In the genomic region with DNA sequence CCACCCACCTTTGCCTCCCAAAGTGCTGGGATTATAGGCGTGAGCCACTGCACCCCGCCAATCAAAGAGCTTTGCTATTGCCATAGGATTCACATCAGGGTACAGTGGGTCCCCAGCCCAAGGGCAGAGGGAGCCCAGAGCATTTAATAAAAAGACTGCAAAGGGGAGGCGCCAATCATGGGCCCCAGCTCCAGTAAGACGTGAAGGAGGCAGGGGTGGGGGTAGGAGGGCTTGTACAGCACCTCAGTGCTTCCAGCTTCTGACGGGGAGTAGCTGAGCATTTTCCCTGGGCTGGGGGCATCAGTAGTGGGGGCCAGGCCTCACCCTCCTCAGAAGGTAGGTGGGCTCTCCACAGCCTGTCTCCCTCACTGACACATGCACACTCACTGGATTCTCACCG, we compare ENCODE assay signal across 13 cellular contexts. TPM values are rescaled to one million over a fixed set of nuclear protein-coding genes. Genes with fewer than 3 reads are reported as not detected.
DNase-seq lines count a peak whose midpoint lies in the region; ATAC-seq, FAIRE-seq and TF ChIP-seq lines count a peak whose summit lies in the region.
"Had no signal": no experiment of that assay in that cellular context is flagged by ENCODE, and none has a peak within 500 bp of the region (broad histone marks: within the 10 kb centered on the region; RNA-seq: fewer than 3 reads in every experiment).

No MANE protein-coding gene starts in this region.

- peak overlapping the region; percentile 83 for H3K9ac ChIP-seq in Loucy (ENCODE audit: low read depth, low read length, poor library complexity, severe bottlenecking)

- no peak for FAIRE-seq in urothelium cell line (lab: Jason Lieb, UNC)

- peak overlapping the region; percentile 85 for H3K4me3 ChIP-seq in Loucy (ENCODE audit: low read length, poor library complexity, severe bottlenecking)
- H3K4me3 ChIP-seq in psoas muscle, result peak overlapping the region; percentile 83
- no peak overlapping the region for H3K4me3 ChIP-seq in coronary artery

- intact Hi-C loops in psoas muscle (cut with DNase I), result no loop called here

- no peak for ATAC-seq in activated CD8-positive, alpha-beta memory T cell treated with anti-CD3 and anti-CD28 coated beads, Interleukin-2, amount 10 ng/mL, durations not matched to agents 7 days and 5 days
- ATAC-seq in psoas muscle, result no peak
- no peak for ATAC-seq in GM18502 (IDR thresholded peaks at IDR 0.05; ENCODE audit: poor library complexity, unreplicated experiment)

- no peak for TF ChIP-seq CTCF in Loucy (conservative IDR thresholded peaks at IDR 0.05; ENCODE audit: low read length)
- no peak for TF ChIP-seq CTCF in brain (conservative IDR thresholded peaks at IDR 0.05)
- no peak for TF ChIP-seq CTCF in psoas muscle (IDR thresholded peaks at IDR 0.05)
- no peak for TF ChIP-seq CTCF in coronary artery (IDR thresholded peaks at IDR 0.05)

- peaks cover 11% of the 10 kb centered on the region for H3K36me3 Mint-ChIP-seq in activated CD8-positive, alpha-beta memory T cell treated with anti-CD3 and anti-CD28 coated beads, Interleukin-2, amount 10 ng/mL, durations not matched to agents 7 days and 5 days
- H3K36me3 Mint-ChIP-seq in brain, result no peaks in the 10 kb centered on the region

- no peaks in the 10 kb centered on the region for H3K36me3 ChIP-seq in Loucy (ENCODE audit: insufficient read depth, low read length)
- H3K36me3 ChIP-seq in psoas muscle (ENCODE audit: insufficient read depth in 1 of 2, low read depth in 1 of 2), result no peaks in the 10 kb centered on the region
- H3K36me3 ChIP-seq: colonic mucosa, uterus, WERI-Rb-1 had no signal

- H3K4me1 Mint-ChIP-seq in activated CD8-positive, alpha-beta memory T cell treated with anti-CD3 and anti-CD28 coated beads, Interleukin-2, amount 10 ng/mL, durations not matched to agents 7 days and 5 days, result peaks cover 66% of the 10 kb centered on the region
- peaks cover 27% of the 10 kb centered on the region for H3K4me1 Mint-ChIP-seq in brain

- H3K4me1 ChIP-seq in Loucy (ENCODE audit: insufficient read depth, low read length, poor library complexity, severe bottlenecking) (peaks cover 58% of the 10 kb centered on the region), psoas muscle (peaks cover 6% of the 10 kb centered on the region)

- DNase-seq in activated CD8-positive, alpha-beta memory T cell treated with anti-CD3 and anti-CD28 coated beads, Interleukin-2, amount 10 ng/mL, durations not matched to agents 7 days and 5 days, result no peak
- DNase-seq in activated CD8-positive, alpha-beta memory T cell treated with anti-CD3 and anti-CD28 coated beads, Interleukin-2, amount 50 U/mL, for 48 hours, result no peak
- DNase-seq in psoas muscle, result no peak
- no peak for DNase-seq in coronary artery (ENCODE audit: low spot score)
- DNase-seq in urothelium cell line (ENCODE audit: low spot score), result no peak
- DNase-seq: ACHN, colonic mucosa, NCI-H345, WERI-Rb-1 had no signal

- H3F3A ChIP-seq in Loucy (ENCODE audit: low read depth), result peaks cover 15% of the 10 kb centered on the region

- H3K79me2 ChIP-seq in Loucy (ENCODE audit: insufficient read depth, low read length), result peaks cover 63% of the 10 kb centered on the region

- H3K27me3 Mint-ChIP-seq in activated CD8-positive, alpha-beta memory T cell treated with anti-CD3 and anti-CD28 coated beads, Interleukin-2, amount 10 ng/mL, durations not matched to agents 7 days and 5 days, result no peaks in the 10 kb centered on the region
- peaks cover 21% of the 10 kb centered on the region for H3K27me3 Mint-ChIP-seq in brain

- WGBS in psoas muscle, 3 donors, result 87 to 92% (median 87%) methylated on average over 6 of the region's 6 CpGs

- H3K4me2 ChIP-seq in Loucy (ENCODE audit: low read depth, low read length, poor library complexity, severe bottlenecking), result peak overlapping the region; percentile 83

- H3K27ac Mint-ChIP-seq in activated CD8-positive, alpha-beta memory T cell treated with anti-CD3 and anti-CD28 coated beads, Interleukin-2, amount 10 ng/mL, durations not matched to agents 7 days and 5 days, result peak overlapping the region; percentile 80
- H3K27ac Mint-ChIP-seq in brain, result no peak overlapping the region

- H3K27ac ChIP-seq in psoas muscle (no peak overlapping the region), coronary artery (no peak overlapping the region)
- H3K27ac ChIP-seq: colonic mucosa, WERI-Rb-1 had no signal

- CTCF ChIA-PET in activated CD8-positive, alpha-beta memory T cell treated with anti-CD3 and anti-CD28 coated beads, Interleukin-2, amount 10 ng/mL, durations not matched to agents 7 days and 5 days (lab: Charles Lee), result interaction anchor here (1.0 to 15.9 kb wide), 6 partner anchors 11 to 235 kb away, joined by 3 to 186 read pairs (median 4); partner anchors contain the start of gene YWHAB

- peak overlapping the region; percentile 84 for H3K4me3 Mint-ChIP-seq in activated CD8-positive, alpha-beta memory T cell treated with anti-CD3 and anti-CD28 coated beads, Interleukin-2, amount 10 ng/mL, durations not matched to agents 7 days and 5 days
- H3K4me3 Mint-ChIP-seq in brain, result peak overlapping the region in 4 of 5 experiments; percentile 60 to 75 (median 65)

- no peaks in the 10 kb centered on the region for H3K9me2 ChIP-seq in Loucy (replicated peaks; ENCODE audit: low read depth, low read length)

- H3K9me3 ChIP-seq in Loucy (ENCODE audit: insufficient read depth, low read depth, low read length) (no peaks in the 10 kb centered on the region), psoas muscle (no peaks in the 10 kb centered on the region)
- H3K9me3 ChIP-seq: colonic mucosa, uterus had no signal

- H3K9me3 Mint-ChIP-seq in activated CD8-positive, alpha-beta memory T cell treated with anti-CD3 and anti-CD28 coated beads, Interleukin-2, amount 10 ng/mL, durations not matched to agents 7 days and 5 days (ENCODE audit: low read depth), result no peaks in the 10 kb centered on the region
- H3K9me3 Mint-ChIP-seq in brain, result peaks cover 0 to 5% (median 3%) of the 10 kb centered on the region in 5 experiments

- H3K27me3 ChIP-seq in Loucy (ENCODE audit: insufficient read depth, low read length, poor library complexity, severe bottlenecking), result no peaks in the 10 kb centered on the region
- no peaks in the 10 kb centered on the region for H3K27me3 ChIP-seq in psoas muscle (ENCODE audit: insufficient read depth in 3 of 3, low read length in 2 of 3)
- H3K27me3 ChIP-seq: colonic mucosa, uterus had no signal

- no peak overlapping the region for H2AFZ ChIP-seq in Loucy (ENCODE audit: low read length)

- no peaks in the 10 kb centered on the region for H4K20me1 ChIP-seq in Loucy (ENCODE audit: insufficient read depth, low read length, poor library complexity, severe bottlenecking)

RNA-seq across cellular contexts. Expression of gene ADA, which starts 1.5 kb away (rescaled TPM):
- 100 to 1,000 TPM in 1 of 2 experiments, 10 to 100 TPM in 1; 81.4 to 114 TPM for total RNA-seq in activated CD8-positive, alpha-beta memory T cell treated with anti-CD3 and anti-CD28 coated beads, Interleukin-2, amount 10 ng/mL, durations not matched to agents 7 days and 5 days
- 5.0 TPM for polyA plus RNA-seq in brain (ENCODE audit: insufficient read depth, low read depth, low replicate concordance)
- total RNA-seq in psoas muscle, result 1 to 10 TPM; 3.3 to 4.9 (median 4.0) TPM
- polyA plus RNA-seq in psoas muscle, result 1 to 10 TPM; 3.5 to 5.8 (median 4.2) TPM

Comparison
In these comparisons a context has a peak if more than half of its experiments do, and no peak if none do; other contexts are left out.
1. RNA of gene ADA, which starts 1.5 kb away (total RNA-seq): 81.4 to 114 TPM in activated CD8-positive, alpha-beta memory T cell treated with anti-CD3 and anti-CD28 coated beads, Interleukin-2, amount 10 ng/mL, durations not matched to agents 7 days and 5 days; 3.3 to 4.9 TPM in psoas muscle; every median in the first group is over 10 times any median in the second.